9 cellular contexts compared by ENCODE assay signal in genomic region chr16:27660507-27660906, GRCh38.
"Had no signal": no experiment of that assay in that cellular context is flagged by ENCODE, and none has a peak within 500 bp of the region (broad histone marks: within the 10 kb centered on the region; RNA-seq: fewer than 3 reads in every experiment).

No MANE protein-coding gene starts in this region.

- H3K4me3 ChIP-seq: GM23338 had no signal

- ATAC-seq: GM23338 had no signal

- H3K4me2 ChIP-seq: GM23338, KMS-11 had no signal

- H2AFZ ChIP-seq: GM23338 had no signal

- FAIRE-seq: H1, H54 had no signal

- H3K9ac ChIP-seq: KMS-11 had no signal

- H3K27ac ChIP-seq: HL-60, KMS-11 had no signal

- DNase-seq: H9, HCEC 1CT, HFFc6, KBM-7 had no signal
